In genomic region chr11:64284048-64284961, GRCh38 we compare ENCODE assay signal across 8 cellular contexts. TPM values are rescaled to one million over a fixed set of nuclear protein-coding genes. Genes with fewer than 3 reads are reported as not detected.
DNase-seq lines count a peak whose midpoint lies in the region; ATAC-seq and TF ChIP-seq lines count a peak whose summit lies in the region.

BAD (minus strand) TSS chr11:64284665; CDS start chr11:64284368, 297 bp downstream.

- no peaks in the 10 kb centered on the region for H3K9me3 Mint-ChIP-seq in activated CD4-positive, alpha-beta T cell treated with anti-CD3 and anti-CD28 coated beads, Interleukin-2, amount 10 ng/mL, durations not matched to agents 7 days and 5 days

- peaks cover 30% of the 10 kb centered on the region for H3K4me1 Mint-ChIP-seq in activated CD4-positive, alpha-beta T cell treated with anti-CD3 and anti-CD28 coated beads, Interleukin-2, amount 10 ng/mL, durations not matched to agents 7 days and 5 days

- H3K4me3 ChIP-seq in BLaER1 treated with 17β-estradiol and CSF1 and Interleukin-3, amounts not matched to agents 10 nM and 100 nM: peak within 1 kb of the TSS; percentile 61 to 90 (median 80)
- peak within 1 kb of the TSS; percentile 84 for H3K4me3 ChIP-seq in coronary artery

- H3K36me3 ChIP-seq in BLaER1 treated with 17β-estradiol and CSF1 and Interleukin-3, amounts not matched to agents 10 nM and 100 nM: peaks cover 0 to 26% (median 12%) of the 10 kb centered on the region in 11 experiments; a peak in 12 of 22 replicates

- TF ChIP-seq CTCF in coronary artery (IDR thresholded peaks at IDR 0.05): no peak

- H3K36me3 Mint-ChIP-seq in activated CD4-positive, alpha-beta T cell treated with anti-CD3 and anti-CD28 coated beads, Interleukin-2, amount 10 ng/mL, durations not matched to agents 7 days and 5 days (ENCODE audit: low read depth): peaks cover 14% of the 10 kb centered on the region

- peak within 1 kb of the TSS; percentile 80 to 92 (median 88) for H3K9ac ChIP-seq in BLaER1 treated with 17β-estradiol and CSF1 and Interleukin-3, amounts not matched to agents 10 nM and 100 nM

- peak within 1 kb of the TSS; percentile 82 for H3K4me3 Mint-ChIP-seq in activated CD4-positive, alpha-beta T cell treated with anti-CD3 and anti-CD28 coated beads, Interleukin-2, amount 10 ng/mL, durations not matched to agents 7 days and 5 days

- H3K27me3 ChIP-seq in BLaER1 treated with 17β-estradiol and CSF1 and Interleukin-3, amounts not matched to agents 10 nM and 100 nM: peaks cover 2 to 7% (median 3%) of the 10 kb centered on the region in 11 experiments; a peak in 21 of 22 replicates

- no peaks in the 10 kb centered on the region for H3K9me3 ChIP-seq in BLaER1 treated with 17β-estradiol and CSF1 and Interleukin-3, amounts not matched to agents 10 nM and 100 nM (replicated peaks in 1 of 11)

- ATAC-seq in GM19351 (IDR thresholded peaks at IDR 0.05; ENCODE audit: unreplicated experiment): peak; percentile 78
- peak; percentile 64 for ATAC-seq in HG03520 (IDR thresholded peaks at IDR 0.05; ENCODE audit: unreplicated experiment)
- peak; percentile 85 for ATAC-seq in left colon

- peaks cover 25 to 31% (median 26%) of the 10 kb centered on the region in 10 experiments for H3K4me1 ChIP-seq in BLaER1 treated with 17β-estradiol and CSF1 and Interleukin-3, amounts not matched to agents 10 nM and 100 nM

- DNase-seq in NCI-H69 (lab: John Stamatoyannopoulos, UW) (peak; percentile 98), coronary artery (ENCODE audit: low spot score) (peak; percentile 95), left colon (peak; percentile 96)
- DNase-seq in activated CD4-positive, alpha-beta T cell treated with anti-CD3 and anti-CD28 coated beads, Interleukin-2, amount 10 ng/mL, durations not matched to agents 7 days and 5 days: peak; percentile 95
- DNase-seq in stimulated activated CD4-positive, alpha-beta T cell treated with anti-CD3 and anti-CD28 coated beads, Interleukin-1b, Interleukin-23, amount 100 ng/mL, for 4 hours (ENCODE audit: low read depth in 2 of 2): peak; percentile 86 to 91

- peak within 1 kb of the TSS; percentile 91 for H3K27ac Mint-ChIP-seq in activated CD4-positive, alpha-beta T cell treated with anti-CD3 and anti-CD28 coated beads, Interleukin-2, amount 10 ng/mL, durations not matched to agents 7 days and 5 days

- peak within 1 kb of the TSS; percentile 92 to 100 (median 96) for H3K4me2 ChIP-seq in BLaER1 treated with 17β-estradiol and CSF1 and Interleukin-3, amounts not matched to agents 10 nM and 100 nM

- POLR2A ChIA-PET in activated CD4-positive, alpha-beta T cell treated with anti-CD3 and anti-CD28 coated beads, Interleukin-2, amount 10 ng/mL, durations not matched to agents 7 days and 5 days (lab: Charles Lee): interaction anchor here (1.0 to 1.2 kb wide), 2 partner anchors 15 to 33 kb away, joined by 4 to 5 read pairs; partner anchors contain the start of genes PRDX5 and TRMT112

- CTCF ChIA-PET in activated CD4-positive, alpha-beta T cell treated with anti-CD3 and anti-CD28 coated beads, Interleukin-2, amount 10 ng/mL, durations not matched to agents 7 days and 5 days (lab: Charles Lee): interaction anchor here (0.6 to 10.4 kb wide), 14 partner anchors 8 to 80 kb away, joined by 3 to 92 read pairs (median 4); partner anchors contain the start of genes CATSPERZ, ESRRA, FERMT3 and PLCB3

- intact Hi-C loops in left colon (cut with DNase I, micrococcal nuclease): loop anchor here in 1 of 2 donors (10.0 kb wide), 1 partner anchor 80 kb away; the partner anchor contains the start of gene FERMT3

- peaks cover 0 to 15% (median 1%) of the 10 kb centered on the region in 11 experiments; a peak in 3 of 22 replicates for H4K20me1 ChIP-seq in BLaER1 treated with 17β-estradiol and CSF1 and Interleukin-3, amounts not matched to agents 10 nM and 100 nM

- peak within 1 kb of the TSS; percentile 77 to 94 (median 85) for H3K27ac ChIP-seq in BLaER1 treated with 17β-estradiol and CSF1 and Interleukin-3, amounts not matched to agents 10 nM and 100 nM
- H3K27ac ChIP-seq in coronary artery: peak within 1 kb of the TSS; percentile 89 to 97

- H3K27me3 Mint-ChIP-seq in activated CD4-positive, alpha-beta T cell treated with anti-CD3 and anti-CD28 coated beads, Interleukin-2, amount 10 ng/mL, durations not matched to agents 7 days and 5 days: peaks cover 1% of the 10 kb centered on the region

RNA-seq across cellular contexts. Expression of gene BAD, which starts in this region (rescaled TPM):
- total RNA-seq in activated CD4-positive, alpha-beta T cell treated with anti-CD3 and anti-CD28 coated beads, Interleukin-2, amount 10 ng/mL, durations not matched to agents 7 days and 5 days: 10 to 100 TPM; 32.0 to 34.2 TPM
- 10 to 100 TPM; 83.9 to 90.0 TPM for total RNA-seq in left colon

Comparison
In these comparisons a context has a peak if more than half of its experiments do, and no peak if none do; other contexts are left out.
1. Peak in every context shown above with its lines: DNase-seq, ATAC-seq, H3K4me3 ChIP-seq and H3K27ac ChIP-seq.